1 cellular context compared by ENCODE assay signal in genomic region chr5:173890195-173890951, GRCh38.
A peak's percentile ranks its signal among the peaks of the same experiment; 100 is the strongest.
TF ChIP-seq lines count a peak whose summit lies in the region.

No MANE protein-coding gene starts in this region.

TF ChIP-seq in GM12878, 131 proteins besides CTCF, POLR2A, EP300 and RAD21 (continued from another document):
- TF ChIP-seq BCLAF1 (IDR thresholded peaks at IDR 0.05) (no peak), IKZF1 (conservative IDR thresholded peaks at IDR 0.05) (peak; percentile 32; the same call in 1 of the 2 replicates), EGR1 (IDR thresholded peaks at IDR 0.05; ENCODE audit: borderline replicate concordance in 1 of 2, low read depth in 2 of 2, low read length in 2 of 2) (no peak), HDAC2 (IDR thresholded peaks at IDR 0.05) (no peak), GATAD2B (conservative IDR thresholded peaks at IDR 0.05; ENCODE audit: low read depth) (0 out of 2 replicates have a peak, but pooled peaks have one; percentile 52), PBX3 (IDR thresholded peaks at IDR 0.05; ENCODE audit: insufficient replicate concordance, low read depth, low read length) (no peak), ATF2 (IDR thresholded peaks at IDR 0.05; ENCODE audit: low read length) (no peak), FOS (IDR thresholded peaks at IDR 0.05; ENCODE audit: borderline replicate concordance, extremely low read depth, insufficient read length) (no peak), NRF1 (conservative IDR thresholded peaks at IDR 0.05; ENCODE audit: low read depth, low read length) (no peak), ZBTB33 (IDR thresholded peaks at IDR 0.05) (peak; percentile 89), KAT2A (conservative IDR thresholded peaks at IDR 0.05; ENCODE audit: control insufficient read depth, low read depth, low read length) (no peak), PAX5 (IDR thresholded peaks at IDR 0.05; ENCODE audit: borderline replicate concordance, low read depth, low read length) (no peak), TBL1XR1 (IDR thresholded peaks at IDR 0.05; ENCODE audit: low read depth, low read length) (no peak), JUNB (IDR thresholded peaks at IDR 0.05) (no peak), SUPT20H (IDR thresholded peaks at IDR 0.05; ENCODE audit: borderline replicate concordance, control insufficient read depth, low read depth, low read length) (no peak), RELB (IDR thresholded peaks at IDR 0.05; ENCODE audit: low read depth) (no peak), SKIL (IDR thresholded peaks at IDR 0.05; ENCODE audit: low read depth, poor library complexity, severe bottlenecking) (no peak), NFYA (IDR thresholded peaks at IDR 0.05; ENCODE audit: borderline replicate concordance, low read depth, low read length) (no peak), USF2 (IDR thresholded peaks at IDR 0.05; ENCODE audit: borderline replicate concordance, low read depth, low read length) (no peak), SMAD1 (IDR thresholded peaks at IDR 0.05; ENCODE audit: low read depth, partially characterized antibody) (no peak), NR2C1 (IDR thresholded peaks at IDR 0.05) (no peak), ZBTB11 (CRISPR knock-in tag; IDR thresholded peaks at IDR 0.05) (no peak), MLLT1 (IDR thresholded peaks at IDR 0.05) (peak; percentile 92), EZH2 (IDR thresholded peaks at IDR 0.05; ENCODE audit: borderline replicate concordance, control insufficient read depth, low read depth, low read length) (no peak), ESRRA (IDR thresholded peaks at IDR 0.05; ENCODE audit: low read length) (no peak), CREM (IDR thresholded peaks at IDR 0.05; ENCODE audit: low read depth) (no peak), NBN (IDR thresholded peaks at IDR 0.05) (peak; percentile 28; the same call in 1 of the 2 replicates), MTA3 (IDR thresholded peaks at IDR 0.05; ENCODE audit: borderline replicate concordance, low read length) (0 out of 2 replicates have a peak, but pooled peaks have one; percentile 35), TARDBP (IDR thresholded peaks at IDR 0.05; ENCODE audit: borderline replicate concordance) (no peak), ZNF274 (IDR thresholded peaks at IDR 0.05; ENCODE audit: insufficient read depth, insufficient read length) (no peak), ATF7 (IDR thresholded peaks at IDR 0.05; ENCODE audit: low read depth) (no peak)
